Comparison of ENCODE assay signal across 9 cellular contexts in genomic region chr20:38126146-38126912, GRCh38. TPM values are rescaled to one million over a fixed set of nuclear protein-coding genes. Genes with fewer than 3 reads are reported as not detected.
A peak's percentile ranks its signal among the peaks of the same experiment; 100 is the strongest.
DNase-seq lines count a peak whose midpoint lies in the region; ATAC-seq and TF ChIP-seq lines count a peak whose summit lies in the region.
"Had no signal": no experiment of that assay in that cellular context is flagged by ENCODE, and none has a peak within 500 bp of the region (broad histone marks: within the 10 kb centered on the region; RNA-seq: fewer than 3 reads in every experiment).

No MANE protein-coding gene starts in this region.

- no peak overlapping the region for H3K4me3 Mint-ChIP-seq in glutamatergic neuron (ENCODE audit: unreplicated experiment)
- H3K4me3 Mint-ChIP-seq: CD4-positive, alpha-beta memory T cell had no signal

- DNase-seq in HT-29 (ENCODE audit: low spot score) (peak; percentile 77), choroid plexus epithelial cell (ENCODE audit: low read depth) (peak; percentile 58), left lobe of liver (ENCODE audit: low spot score) (peak; percentile 79), OCI-M2 (lab: John Stamatoyannopoulos, UW; ENCODE audit: unreplicated experiment) (no peak), glutamatergic neuron (no peak), hepatic stellate cell (ENCODE audit: low spot score) (no peak)
- DNase-seq in stimulated activated naive CD4-positive, alpha-beta T cell (lab: John Stamatoyannopoulos, UW) = no peak
- DNase-seq: CD4-positive, alpha-beta memory T cell had no signal

- no peak overlapping the region for H3K9ac ChIP-seq in skeletal muscle tissue (ENCODE audit: low read depth in 1 of 3, low read length in 3 of 3)

- H3K4me3 ChIP-seq in choroid plexus epithelial cell (ENCODE audit: low read depth, low read length) (no peak overlapping the region), skeletal muscle tissue (ENCODE audit: low read length in 3 of 3) (peak overlapping the region in 2 of 3 donors; percentile 14 to 24)

- TF ChIP-seq CTCF in choroid plexus epithelial cell (conservative IDR thresholded peaks at IDR 0.05; ENCODE audit: low read depth, low read length) = no peak
- no peak for TF ChIP-seq CTCF in glutamatergic neuron (IDR thresholded peaks at IDR 0.05; ENCODE audit: partially characterized antibody, unreplicated experiment)

- peaks cover 7% of the 10 kb centered on the region for H3K4me1 Mint-ChIP-seq in glutamatergic neuron (ENCODE audit: low read depth, unreplicated experiment)

- no peaks in the 10 kb centered on the region for H3K36me3 Mint-ChIP-seq in glutamatergic neuron (ENCODE audit: unreplicated experiment)
- H3K36me3 Mint-ChIP-seq: CD4-positive, alpha-beta memory T cell had no signal

- H3K9me3 ChIP-seq in skeletal muscle tissue (ENCODE audit: control insufficient read depth in 3 of 3, low read length in 3 of 3) = no peaks in the 10 kb centered on the region

- peaks cover 14 to 24% (median 21%) of the 10 kb centered on the region in 3 donors for H3K4me1 ChIP-seq in skeletal muscle tissue (ENCODE audit: control insufficient read depth in 3 of 3, insufficient read depth in 3 of 3, low read length in 3 of 3)

- H3K27ac Mint-ChIP-seq in glutamatergic neuron (ENCODE audit: unreplicated experiment) = no peak overlapping the region
- H3K27ac Mint-ChIP-seq: CD4-positive, alpha-beta memory T cell had no signal

- ATAC-seq in left lobe of liver = peak; percentile 87

- H3K27ac ChIP-seq in skeletal muscle tissue (ENCODE audit: low read depth, low read length) = peak overlapping the region; percentile 71

- no peaks in the 10 kb centered on the region for H3K27me3 ChIP-seq in skeletal muscle tissue (ENCODE audit: control insufficient read depth in 3 of 3, insufficient read depth in 3 of 3, low read length in 3 of 3)

- H3K9me3 Mint-ChIP-seq in glutamatergic neuron (ENCODE audit: unreplicated experiment) = peaks cover 1% of the 10 kb centered on the region
- H3K9me3 Mint-ChIP-seq: CD4-positive, alpha-beta memory T cell had no signal

- H3K36me3 ChIP-seq in skeletal muscle tissue (ENCODE audit: control insufficient read depth in 3 of 3, insufficient read depth in 3 of 3, low read length in 3 of 3) = peaks cover 0 to 16% (median 4%) of the 10 kb centered on the region in 3 donors

- peaks cover 1% of the 10 kb centered on the region for H3K27me3 Mint-ChIP-seq in glutamatergic neuron (ENCODE audit: unreplicated experiment)

RNA-seq across cellular contexts. Expression of gene TGM2, which starts 38.7 kb away (rescaled TPM):
- 253 and 254 TPM in 2 replicates for total RNA-seq in HT-29 (2014; rRNA removed; shearing (Covaris generic))
- total RNA-seq in left lobe of liver (193 TPM), skeletal muscle tissue (7.3 TPM), glutamatergic neuron (ENCODE audit: unreplicated experiment) (not detected)

Comparison
In these comparisons a context has a peak if more than half of its experiments do, and no peak if none do; other contexts are left out.
1. DNase-seq: peak in HT-29 (single experiment), choroid plexus epithelial cell (single experiment) and left lobe of liver (single experiment); none in OCI-M2 (single experiment), stimulated activated naive CD4-positive, alpha-beta T cell (0 of 6), glutamatergic neuron (single experiment) and hepatic stellate cell (single experiment).
2. RNA of gene TGM2, which starts 38.7 kb away (total RNA-seq): 253 to 254 TPM in HT-29 and 193 TPM in left lobe of liver (single experiment); 7.3 TPM in skeletal muscle tissue (single experiment) and not detected in glutamatergic neuron (single experiment); every median in the first group is over 10 times any median in the second.